12 cellular contexts compared by ENCODE assay signal in genomic region chr11:110249066-110249465, GRCh38. TPM values are rescaled to one million over a fixed set of nuclear protein-coding genes. Genes with fewer than 3 reads are reported as not detected.
DNase-seq lines count a peak whose midpoint lies in the region; ATAC-seq, FAIRE-seq and TF ChIP-seq lines count a peak whose summit lies in the region.
"Had no signal": no experiment of that assay in that cellular context is flagged by ENCODE, and none has a peak within 500 bp of the region (broad histone marks: within the 10 kb centered on the region; RNA-seq: fewer than 3 reads in every experiment).

No MANE protein-coding gene starts in this region.

- no peak overlapping the region for H3K4ac ChIP-seq in trophoblast cell (ENCODE audit: low read depth, low read length)

- no TSS peak for BruUV-seq in PC-9 (replicated peaks; lab: Mats Ljungman, UMichigan)

- DNase-seq in PC-9 = no peak
- peak; percentile 26 for DNase-seq in fibroblast of pulmonary artery (ENCODE audit: low read depth)
- no peak for DNase-seq in trophoblast cell
- no peak for DNase-seq in urothelium cell line (ENCODE audit: low spot score)
- no peak for DNase-seq in ecto neural progenitor cell (ENCODE audit: low spot score)
- DNase-seq: amniotic stem cell; CD8-positive, alpha-beta memory T cell; left colon; NCI-H1092 treated with DMSO at 0.1 percent for 48 hours had no signal

- H3K27ac ChIP-seq in PC-9 (no peak overlapping the region), trophoblast cell (ENCODE audit: low read depth, low read length) (no peak overlapping the region)

- H3K27me3 ChIP-seq in PC-9 (ENCODE audit: insufficient read depth, low read depth) (no peaks in the 10 kb centered on the region), trophoblast cell (ENCODE audit: insufficient read depth, low read length) (no peaks in the 10 kb centered on the region)

- H2AK5ac ChIP-seq in trophoblast cell (ENCODE audit: low read length) = no peak overlapping the region

- H3K79me1 ChIP-seq in trophoblast cell (ENCODE audit: low read length) = no peaks in the 10 kb centered on the region

- H3K4me2 ChIP-seq in PC-9 (no peak overlapping the region), trophoblast cell (ENCODE audit: low read length) (no peak overlapping the region)

- peaks cover 69% of the 10 kb centered on the region for H3F3A ChIP-seq in PC-9 (ENCODE audit: insufficient read depth, low read depth)

- H3K9me3 ChIP-seq in PC-9 (ENCODE audit: insufficient read depth, low read depth) = 0 out of 2 replicates have a peak, but pooled peaks cover under 1% of the 10 kb centered on the region
- no peaks in the 10 kb centered on the region for H3K9me3 ChIP-seq in trophoblast cell (ENCODE audit: insufficient read depth, low read depth, low read length)

- no peak overlapping the region for H3K14ac ChIP-seq in trophoblast cell (ENCODE audit: low read length)

- H4K12ac ChIP-seq in trophoblast cell (ENCODE audit: low read depth, low read length) = no peak overlapping the region

- no peak overlapping the region for H2BK120ac ChIP-seq in trophoblast cell (ENCODE audit: insufficient read depth, low read length, poor library complexity)

- H3K18ac ChIP-seq in trophoblast cell (ENCODE audit: low read length) = no peak overlapping the region

- H3K23ac ChIP-seq in trophoblast cell (ENCODE audit: low read length) = no peak overlapping the region

- H4K91ac ChIP-seq in trophoblast cell (ENCODE audit: low read depth, low read length) = no peak overlapping the region

- H2BK12ac ChIP-seq in trophoblast cell (ENCODE audit: low read length) = no peak overlapping the region

- no peak overlapping the region for H3K9ac ChIP-seq in trophoblast cell (ENCODE audit: low read length)

- H3K36me3 ChIP-seq in PC-9 (ENCODE audit: low read depth) = peaks cover 56% of the 10 kb centered on the region
- peaks cover 15 to 34% of the 10 kb centered on the region in 2 experiments for H3K36me3 ChIP-seq in trophoblast cell (ENCODE audit: control insufficient read depth in 1 of 2, insufficient read depth in 2 of 2, low read length in 2 of 2)

- ATAC-seq in HG03135 (IDR thresholded peaks at IDR 0.05; ENCODE audit: unreplicated experiment) = no peak
- ATAC-seq: left colon had no signal

- H2BK5ac ChIP-seq in trophoblast cell (ENCODE audit: low read depth, low read length, poor library complexity) = no peak overlapping the region

- CTCF ChIA-PET in PC-9 (lab: Charles Lee) = no interaction called here

- no peaks in the 10 kb centered on the region for H3K9me2 ChIP-seq in PC-9 (ENCODE audit: insufficient read depth)

- H3K4me3 ChIP-seq in PC-9 (no peak overlapping the region), fibroblast of pulmonary artery (replicated peaks; ENCODE audit: low read depth, low read length) (no peak overlapping the region), trophoblast cell (ENCODE audit: low read depth, low read length) (no peak overlapping the region)

- TF ChIP-seq CTCF in PC-9 (conservative IDR thresholded peaks at IDR 0.05) = peak; percentile 47
- peak; percentile 38 for TF ChIP-seq CTCF in fibroblast of pulmonary artery (IDR thresholded peaks at IDR 0.05; ENCODE audit: low read length, missing control alignments)

- H3K79me2 ChIP-seq in PC-9 (ENCODE audit: low read depth) (peaks cover 28% of the 10 kb centered on the region), trophoblast cell (ENCODE audit: control insufficient read depth, insufficient read depth, low read length, poor library complexity) (no peaks in the 10 kb centered on the region)

- no CpG with 5 or more reads among the region's 1 CpG for WGBS in trophoblast cell (ENCODE audit: extremely low coverage, insufficient coverage, insufficient read length)

- H2AFZ ChIP-seq in PC-9 (no peak overlapping the region), trophoblast cell (ENCODE audit: insufficient read depth, low read length, poor library complexity) (no peak overlapping the region)

- 0 out of 2 replicates have a peak, but pooled peaks cover 6% of the 10 kb centered on the region for H4K20me1 ChIP-seq in PC-9 (ENCODE audit: insufficient read depth)

- no peak overlapping the region for H4K8ac ChIP-seq in trophoblast cell (ENCODE audit: low read depth, low read length)

- intact Hi-C loops in PC-9 (cut with micrococcal nuclease; ENCODE audit: unreplicated experiment) = no loop called here

- FAIRE-seq in A204.1 (lab: Jason Lieb, UNC) (peak; percentile 86), G401.6 (lab: Jason Lieb, UNC) (peak; percentile 25), urothelium cell line (lab: Jason Lieb, UNC) (no peak)

- POLR2A ChIA-PET in PC-9 (lab: Charles Lee; ENCODE audit: unreplicated experiment) = no interaction called here

- H3K4me1 ChIP-seq in PC-9 (replicated peaks; ENCODE audit: insufficient read depth) (peaks cover 24% of the 10 kb centered on the region), trophoblast cell (ENCODE audit: control insufficient read depth in 1 of 2, insufficient read depth in 2 of 2, low read length in 2 of 2) (no peaks in the 10 kb centered on the region)

RNA-seq across cellular contexts. Expression of gene RDX, which starts 47.3 kb away (rescaled TPM):
- 143 and 196 TPM in 2 replicates for total RNA-seq in PC-9 (2021)
- polyA plus RNA-seq in trophoblast cell (2013) = 450 and 451 TPM in 2 replicates
